In genomic region chr14:105314287-105315185, GRCh38 we compare ENCODE assay signal across 8 cellular contexts. TPM values are rescaled to one million over a fixed set of nuclear protein-coding genes. Genes with fewer than 3 reads are reported as not detected.
DNase-seq lines count a peak whose midpoint lies in the region; ATAC-seq and TF ChIP-seq lines count a peak whose summit lies in the region.

Gene PACS2 (plus strand): TSS chr14:105314748. CDS start chr14:105314919, 171 bp downstream.

- H3K9ac ChIP-seq in neural progenitor cell = no peak within 1 kb of the TSS

- H3K36me3 ChIP-seq in neural progenitor cell = no peaks in the 10 kb centered on the region

- H3K27ac ChIP-seq in foreskin keratinocyte = no peak within 1 kb of the TSS
- no peak within 1 kb of the TSS for H3K27ac ChIP-seq in neural progenitor cell

- peaks cover 37% of the 10 kb centered on the region for H3K79me2 ChIP-seq in neural progenitor cell (ENCODE audit: low read depth)

- H3K4me1 ChIP-seq in foreskin keratinocyte (no peaks in the 10 kb centered on the region), neural progenitor cell (no peaks in the 10 kb centered on the region)

- peak within 1 kb of the TSS; percentile 83 for H3K4me3 ChIP-seq in neural progenitor cell

- DNase-seq in DMS53 treated with DMSO at 0.1 percent for 48 hours (lab: John Stamatoyannopoulos, UW; ENCODE audit: unreplicated experiment) = peak; percentile 34
- DNase-seq in KBM-7 = peak; percentile 61
- DNase-seq in SHP77 (lab: John Stamatoyannopoulos, UW) = peak; percentile 59 to 73
- DNase-seq in activated gamma-delta T cell treated with anti-CD3 and anti-CD28 coated beads, Interleukin-2, amount 50 U/mL, for 16 hours (ENCODE audit: low read depth) = peak; percentile 63
- peak in 1 of 2 donors; percentile 38 for DNase-seq in foreskin keratinocyte
- peak; percentile 96 for DNase-seq in neural progenitor cell (ENCODE audit: low spot score)
- DNase-seq in superior temporal gyrus (ENCODE audit: extremely low spot score) = peak; percentile 81

- no peaks in the 10 kb centered on the region for H3K9me3 Mint-ChIP-seq in neural progenitor cell

- peaks cover 29% of the 10 kb centered on the region for H4K20me1 ChIP-seq in neural progenitor cell (ENCODE audit: low read depth)

- in situ Hi-C loops in KBM-7 (cut with MboI; ENCODE audit: low pct_unique_long_range_greater_than_20kb, low sequenced_read_pairs) = no loop called here

- no peaks in the 10 kb centered on the region for H3K9me3 ChIP-seq in neural progenitor cell (ENCODE audit: low read depth)

- H3K36me3 Mint-ChIP-seq in neural progenitor cell = peaks cover 3% of the 10 kb centered on the region

- peaks cover 5% of the 10 kb centered on the region for H3K27me3 Mint-ChIP-seq in neural progenitor cell (ENCODE audit: insufficient read depth, low read depth)

- peak within 1 kb of the TSS; percentile 86 for H3K27ac Mint-ChIP-seq in neural progenitor cell

- H3K27me3 ChIP-seq in foreskin keratinocyte (no peaks in the 10 kb centered on the region), neural progenitor cell (peaks cover 31% of the 10 kb centered on the region)

- H2AFZ ChIP-seq in neural progenitor cell (replicated peaks) = peak within 1 kb of the TSS; percentile 86

- H3K4me2 ChIP-seq in neural progenitor cell = peak within 1 kb of the TSS; percentile 96

- peak; percentile 52 for ATAC-seq in GM21528 (IDR thresholded peaks at IDR 0.05; ENCODE audit: low FRiP score, unreplicated experiment)
- ATAC-seq in foreskin keratinocyte = peak; percentile 52

- peaks cover 20% of the 10 kb centered on the region for H3F3A ChIP-seq in neural progenitor cell (ENCODE audit: low read depth)

- peaks cover 26% of the 10 kb centered on the region for H3K4me1 Mint-ChIP-seq in neural progenitor cell

- TF ChIP-seq CTCF in foreskin keratinocyte (conservative IDR thresholded peaks at IDR 0.05) (no peak), neural progenitor cell (IDR thresholded peaks at IDR 0.05) (no peak)

- H3K4me3 Mint-ChIP-seq in neural progenitor cell = peak within 1 kb of the TSS; percentile 92

RNA-seq across cellular contexts. Expression of gene PACS2, which starts in this region (rescaled TPM):
- total RNA-seq in foreskin keratinocyte (29.5 and 29.7 TPM in 2 replicates), neural progenitor cell (ENCODE audit: low replicate concordance) (22.5 and 41.2 TPM in 2 replicates)
- polyA plus RNA-seq in foreskin keratinocyte = 21.3 and 24.3 TPM in 2 replicates
